ENCODE assay signal across 8 cellular contexts in the genomic region with DNA sequence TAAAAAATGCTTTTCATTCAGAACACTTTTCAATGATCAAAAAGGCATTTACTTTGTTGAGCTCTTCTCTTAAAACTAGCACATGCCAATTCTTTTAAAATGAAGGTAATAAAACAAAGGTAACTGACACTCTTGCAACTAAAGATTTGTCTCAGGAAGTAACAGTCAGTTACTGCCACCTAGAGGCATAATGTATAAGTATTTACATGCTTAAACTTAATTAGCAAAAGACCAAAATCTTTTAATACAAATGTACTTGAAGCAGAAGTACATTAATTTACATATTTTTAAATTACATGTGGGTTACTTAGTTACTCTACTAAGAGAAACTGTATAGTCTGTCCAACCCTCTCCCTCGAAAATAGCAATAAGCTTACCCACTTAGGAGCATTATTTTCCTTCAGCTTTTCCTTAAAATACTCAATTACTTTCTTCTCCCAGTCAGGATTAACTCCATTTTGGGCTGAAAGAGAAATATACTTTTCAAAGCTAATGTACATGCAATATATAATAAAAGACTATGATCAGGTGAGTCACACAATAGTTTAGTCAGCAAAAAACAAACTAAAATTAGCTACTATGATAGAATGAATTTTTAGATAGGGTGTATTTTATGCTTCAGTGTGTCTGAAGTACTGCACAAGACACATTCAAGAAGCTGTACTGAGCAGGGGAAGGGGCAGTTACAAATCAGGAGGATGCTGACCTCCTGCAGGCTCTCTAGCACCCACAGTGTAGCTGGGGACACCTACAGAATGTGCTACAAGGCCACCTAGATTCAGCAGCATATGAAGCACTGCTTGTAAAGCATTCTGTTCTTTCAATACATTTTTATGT. TPM values are rescaled to one million over a fixed set of nuclear protein-coding genes. Genes with fewer than 3 reads are reported as not detected.
DNase-seq lines count a peak whose midpoint lies in the region; ATAC-seq and TF ChIP-seq lines count a peak whose summit lies in the region.

No MANE protein-coding gene starts in this region.

- H2AFZ ChIP-seq in mesenchymal stem cell (ENCODE audit: low read depth, low read length), result no peak overlapping the region

- 78% methylated on average over 1 of the region's 1 CpG for WGBS in mesenchymal stem cell

- peaks cover 4% of the 10 kb centered on the region for H3K79me1 ChIP-seq in mesenchymal stem cell (replicated peaks; ENCODE audit: low read length, poor library complexity, severe bottlenecking)

- no peak overlapping the region for H3K23ac ChIP-seq in mesenchymal stem cell (ENCODE audit: low read length in 2 of 2)

- no peak overlapping the region for H2BK15ac ChIP-seq in mesenchymal stem cell (ENCODE audit: low read depth, poor library complexity, severe bottlenecking)

- H3K4me2 ChIP-seq in mesenchymal stem cell (ENCODE audit: low read length, poor library complexity, severe bottlenecking), result no peak overlapping the region

- no peak overlapping the region for H2BK5ac ChIP-seq in mesenchymal stem cell (ENCODE audit: low read depth, low read length, poor library complexity, severe bottlenecking)

- peak overlapping the region; percentile 44 for H3K9ac ChIP-seq in mesenchymal stem cell (ENCODE audit: low read length)

- H2BK12ac ChIP-seq in mesenchymal stem cell (ENCODE audit: low read length in 2 of 2), result no peak overlapping the region

- no TSS peak for BruUV-seq in A673 (replicated peaks; lab: Mats Ljungman, UMichigan)

- H3K27ac ChIP-seq in A673 (ENCODE audit: low read depth, low read length, poor library complexity, severe bottlenecking) (no peak overlapping the region), mesenchymal stem cell (ENCODE audit: low read length, poor library complexity, severe bottlenecking) (no peak overlapping the region)

- ATAC-seq in GM21723 (IDR thresholded peaks at IDR 0.05; ENCODE audit: unreplicated experiment), result no peak

- H4K91ac ChIP-seq in mesenchymal stem cell (ENCODE audit: low read length), result no peak overlapping the region

- TF ChIP-seq CTCF in A673 (conservative IDR thresholded peaks at IDR 0.05; ENCODE audit: low read depth, low read length), result peak; percentile 72

- no peak overlapping the region for H3K18ac ChIP-seq in mesenchymal stem cell (ENCODE audit: low read depth in 1 of 2, low read length in 2 of 2)

- H3K36me3 ChIP-seq in A673 (ENCODE audit: insufficient read depth, low read length, poor library complexity, severe bottlenecking), result peaks cover 39% of the 10 kb centered on the region
- peaks cover 5 to 31% of the 10 kb centered on the region in 2 experiments for H3K36me3 ChIP-seq in mesenchymal stem cell (ENCODE audit: control insufficient read depth in 1 of 2, insufficient read depth in 2 of 2, low read depth in 1 of 2, low read length in 2 of 2)

- H3K4me3 ChIP-seq in A673 (ENCODE audit: low read depth, low read length, poor library complexity, severe bottlenecking) (no peak overlapping the region), mesenchymal stem cell (ENCODE audit: insufficient read depth in 1 of 2, low read depth in 1 of 2, low read length in 2 of 2) (no peak overlapping the region)

- H2BK120ac ChIP-seq in mesenchymal stem cell (ENCODE audit: low read depth, low read length), result no peak overlapping the region

- H3K4me1 ChIP-seq in A673 (ENCODE audit: insufficient read depth, low read length, poor library complexity, severe bottlenecking), result peaks cover 11% of the 10 kb centered on the region
- peaks cover 1% of the 10 kb centered on the region for H3K4me1 ChIP-seq in mesenchymal stem cell (ENCODE audit: control insufficient read depth, insufficient read depth, low read depth, low read length)

- in situ Hi-C loops in G401 (cut with HindIII; ENCODE audit: low sequenced_read_pairs), result no loop called here

- intact Hi-C loops in A673 (cut with micrococcal nuclease; ENCODE audit: unreplicated experiment), result loop anchor here (1.0 to 5.0 kb wide), 3 partner anchors 107 to 252 kb away; no protein-coding TSS in a partner anchor

- CTCF ChIA-PET in A673 (lab: Charles Lee), result interaction anchor here (2.8 kb wide), 1 partner anchor 109 kb away, joined by 13 read pairs; no protein-coding TSS in a partner anchor

- H3K14ac ChIP-seq in mesenchymal stem cell (ENCODE audit: low read length in 2 of 2), result no peak overlapping the region

- H4K8ac ChIP-seq in mesenchymal stem cell (ENCODE audit: low read length), result no peak overlapping the region

- H3K4ac ChIP-seq in mesenchymal stem cell (ENCODE audit: low read depth in 1 of 2, low read length in 2 of 2), result no peak overlapping the region

- H3K9me3 ChIP-seq in A673 (ENCODE audit: low read depth, low read length, poor library complexity, severe bottlenecking) (no peaks in the 10 kb centered on the region), mesenchymal stem cell (ENCODE audit: control insufficient read depth, low read length) (no peaks in the 10 kb centered on the region)

- no peak overlapping the region for H2AK5ac ChIP-seq in mesenchymal stem cell (ENCODE audit: low read length, severe bottlenecking)

- DNase-seq in A673 (ENCODE audit: low spot score), result peak; percentile 53
- DNase-seq in G401 (ENCODE audit: low spot score), result peak; percentile 72
- DNase-seq in NCI-H748 treated with DMSO at 0.1 percent for 48 hours (lab: John Stamatoyannopoulos, UW), result peak; percentile 3
- DNase-seq in central memory CD4-positive, alpha-beta T cell, result peak; percentile 44
- peak; percentile 61 for DNase-seq in mesenchymal stem cell
- no peak for DNase-seq in 8988T
- no peak for DNase-seq in mesenteric fat pad (ENCODE audit: low spot score)

- H3K27me3 ChIP-seq in A673 (replicated peaks; ENCODE audit: insufficient read depth, low read depth, low read length, poor library complexity) (no peaks in the 10 kb centered on the region), mesenchymal stem cell (ENCODE audit: control insufficient read depth in 1 of 2, insufficient read depth in 1 of 2, low read length in 2 of 2) (no peaks in the 10 kb centered on the region)

- POLR2A ChIA-PET in A673 (lab: Charles Lee; ENCODE audit: low non-redundant PET), result interaction anchor here (0.6 kb wide), 1 partner anchor 313 kb away, joined by 3 read pairs; no protein-coding TSS in a partner anchor

RNA-seq across cellular contexts. Expression of gene MCMBP, which starts 13.0 kb away (rescaled TPM):
- total RNA-seq in A673 (2021), result 108 and 110 TPM in 2 replicates
- total RNA-seq in G401 (2014; rRNA removed; shearing (Covaris generic)), result 31.4 and 38.1 TPM in 2 replicates
- polyA plus RNA-seq in mesenchymal stem cell (2013, experiment 1 of 2), result 28.6 TPM
- polyA plus RNA-seq in mesenchymal stem cell (2013, experiment 2 of 2), result 29.4 TPM
- total RNA-seq in mesenteric fat pad, result 56.0 TPM

RNA-seq across cellular contexts. Expression of gene SEC23IP, which starts 32.9 kb away (rescaled TPM):
- total RNA-seq in A673 (2021) (78.6 and 89.9 TPM in 2 replicates), mesenteric fat pad (62.3 TPM)
- 5.4 and 28.6 TPM in 2 replicates for total RNA-seq in G401 (2014; rRNA removed; shearing (Covaris generic))
- 72.1 TPM for polyA plus RNA-seq in mesenchymal stem cell (2013, experiment 1 of 2)
- polyA plus RNA-seq in mesenchymal stem cell (2013, experiment 2 of 2), result 64.5 TPM

Comparison
In these comparisons a context has a peak if more than half of its experiments do, and no peak if none do; other contexts are left out.
1. DNase-seq: peak in A673 (single experiment), G401 (single experiment), NCI-H748 treated with DMSO at 0.1 percent for 48 hours (single experiment), central memory CD4-positive, alpha-beta T cell (single experiment) and mesenchymal stem cell (single experiment); none in 8988T (single experiment) and mesenteric fat pad (single experiment).